In the genomic region with DNA sequence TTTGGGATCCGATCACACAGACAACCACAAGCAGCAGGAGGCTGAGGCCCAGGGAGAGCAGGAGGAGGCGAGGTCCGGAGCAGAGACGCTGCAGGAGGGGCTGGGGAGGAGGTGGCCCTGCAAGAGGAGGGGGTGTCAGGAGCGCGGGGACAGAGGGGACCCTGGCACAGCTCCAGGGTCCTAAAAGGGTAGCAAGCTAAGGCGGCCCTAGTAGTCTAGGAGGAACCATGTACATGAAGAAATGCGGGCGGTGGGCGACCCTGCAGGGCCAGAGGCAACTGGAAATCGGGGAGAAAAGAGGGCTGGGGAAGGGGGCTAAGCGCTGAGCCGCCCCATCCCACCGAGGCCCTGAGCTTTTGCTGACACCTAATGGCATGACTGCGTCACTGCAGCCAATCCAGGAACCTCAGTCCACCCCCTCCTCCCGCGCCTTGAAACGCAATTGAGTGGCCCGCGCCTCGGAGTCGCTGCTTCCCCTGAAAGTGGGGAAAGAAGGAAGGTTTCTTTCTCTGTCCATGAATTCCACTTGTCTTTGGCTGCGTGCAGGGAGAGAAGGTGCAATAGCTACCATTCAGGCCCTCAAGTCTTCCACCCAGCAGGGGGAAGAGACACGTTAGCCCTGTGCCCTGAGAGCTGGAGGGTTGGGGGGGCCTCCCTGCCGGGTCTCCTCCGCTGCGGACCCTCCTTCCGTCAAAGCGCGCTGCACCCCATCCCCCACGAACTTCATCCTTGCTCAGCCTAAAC, we compare ENCODE assay signal across 8 cellular contexts. TPM values are rescaled to one million over a fixed set of nuclear protein-coding genes. Genes with fewer than 3 reads are reported as not detected.
A peak's percentile ranks its signal among the peaks of the same experiment; 100 is the strongest.
DNase-seq lines count a peak whose midpoint lies in the region; ATAC-seq and TF ChIP-seq lines count a peak whose summit lies in the region.

No MANE protein-coding gene starts in this region.

- peak; percentile 94 for TF ChIP-seq CTCF in cardiac muscle cell (IDR thresholded peaks at IDR 0.05; ENCODE audit: low read depth, low read length)
- peak; percentile 93 for TF ChIP-seq CTCF in parathyroid adenoma (IDR thresholded peaks at IDR 0.05)

- peak overlapping the region; percentile 86 for H2AFZ ChIP-seq in parathyroid adenoma

- DNase-seq in DMS153 treated with DMSO at 0.1 percent for 48 hours (lab: John Stamatoyannopoulos, UW; ENCODE audit: unreplicated experiment) (peak; percentile 3), Kasumi-1 (lab: John Stamatoyannopoulos, UW) (peak; percentile 22 to 38), cardiac muscle cell (ENCODE audit: low read depth in 1 of 2, low spot score in 1 of 2) (peak; percentile 74 to 91), mesenteric fat pad (ENCODE audit: low spot score) (no peak)
- peak; percentile 67 for DNase-seq in activated naive CD8-positive, alpha-beta T cell treated with anti-CD3 and anti-CD28 coated beads, Interleukin-2, amount 10 ng/mL, durations not matched to agents 7 days and 5 days

- H3K27me3 ChIP-seq in cardiac muscle cell = no peaks in the 10 kb centered on the region
- no peaks in the 10 kb centered on the region for H3K27me3 ChIP-seq in parathyroid adenoma (ENCODE audit: control insufficient read depth, insufficient read depth, low read length)
- H3K27me3 ChIP-seq in thymus (ENCODE audit: control insufficient read depth, insufficient read depth) = peaks cover 9% of the 10 kb centered on the region

- peak overlapping the region; percentile 95 for H3K4me2 ChIP-seq in parathyroid adenoma (ENCODE audit: low read length)

- WGBS in thymus = 4% methylated on average over 31 of the region's 31 CpGs

- ATAC-seq in SK-N-SH treated with all-trans-retinoic acid at 6 μM for 48 hours = peak; percentile 91
- peak; percentile 62 for ATAC-seq in activated naive CD8-positive, alpha-beta T cell treated with anti-CD3 and anti-CD28 coated beads, Interleukin-2, amount 10 ng/mL, durations not matched to agents 7 days and 5 days (ENCODE audit: low read depth)

- POLR2A ChIA-PET in activated naive CD8-positive, alpha-beta T cell treated with anti-CD3 and anti-CD28 coated beads, Interleukin-2, amount 10 ng/mL, durations not matched to agents 7 days and 5 days (lab: Charles Lee) = interaction anchor here (1.2 kb wide), 1 partner anchor 44 kb away, joined by 3 read pairs; no protein-coding TSS in a partner anchor

- peaks cover 15% of the 10 kb centered on the region for H3K27me3 Mint-ChIP-seq in activated naive CD8-positive, alpha-beta T cell treated with anti-CD3 and anti-CD28 coated beads, Interleukin-2, amount 10 ng/mL, durations not matched to agents 7 days and 5 days

- H3K9ac ChIP-seq in parathyroid adenoma = no peak overlapping the region

- peak overlapping the region; percentile 74 for H3K4me3 Mint-ChIP-seq in activated naive CD8-positive, alpha-beta T cell treated with anti-CD3 and anti-CD28 coated beads, Interleukin-2, amount 10 ng/mL, durations not matched to agents 7 days and 5 days

- H3K36me3 Mint-ChIP-seq in activated naive CD8-positive, alpha-beta T cell treated with anti-CD3 and anti-CD28 coated beads, Interleukin-2, amount 10 ng/mL, durations not matched to agents 7 days and 5 days = no peaks in the 10 kb centered on the region

- no peaks in the 10 kb centered on the region for H3K9me3 ChIP-seq in cardiac muscle cell (ENCODE audit: low read depth)
- H3K9me3 ChIP-seq in parathyroid adenoma (ENCODE audit: control insufficient read depth, low read length) = no peaks in the 10 kb centered on the region
- H3K9me3 ChIP-seq in thymus (ENCODE audit: control insufficient read depth) = peaks cover 1% of the 10 kb centered on the region

- H3K4me1 ChIP-seq in cardiac muscle cell (ENCODE audit: low read depth) = no peaks in the 10 kb centered on the region
- peaks cover 16% of the 10 kb centered on the region for H3K4me1 ChIP-seq in parathyroid adenoma
- peaks cover 7% of the 10 kb centered on the region for H3K4me1 ChIP-seq in thymus (ENCODE audit: control insufficient read depth, insufficient read depth, low read length)

- H3K27ac ChIP-seq in cardiac muscle cell (peak overlapping the region; percentile 55), parathyroid adenoma (peak overlapping the region; percentile 3), thymus (ENCODE audit: low read depth) (no peak overlapping the region)

- H3K4me3 ChIP-seq in cardiac muscle cell (peak overlapping the region; percentile 44), parathyroid adenoma (ENCODE audit: low read depth, low read length) (peak overlapping the region; percentile 71), thymus (ENCODE audit: low read length) (peak overlapping the region; percentile 16)

- no peaks in the 10 kb centered on the region for H3K79me2 ChIP-seq in parathyroid adenoma

- H3K9me3 Mint-ChIP-seq in activated naive CD8-positive, alpha-beta T cell treated with anti-CD3 and anti-CD28 coated beads, Interleukin-2, amount 10 ng/mL, durations not matched to agents 7 days and 5 days = no peaks in the 10 kb centered on the region

- H3K4me1 Mint-ChIP-seq in activated naive CD8-positive, alpha-beta T cell treated with anti-CD3 and anti-CD28 coated beads, Interleukin-2, amount 10 ng/mL, durations not matched to agents 7 days and 5 days = peaks cover 9% of the 10 kb centered on the region

- H3K36me3 ChIP-seq in cardiac muscle cell (no peaks in the 10 kb centered on the region), parathyroid adenoma (ENCODE audit: control insufficient read depth, insufficient read depth, low read length) (no peaks in the 10 kb centered on the region), thymus (ENCODE audit: control insufficient read depth, insufficient read depth) (no peaks in the 10 kb centered on the region)

- peak overlapping the region; percentile 3 for H3K27ac Mint-ChIP-seq in activated naive CD8-positive, alpha-beta T cell treated with anti-CD3 and anti-CD28 coated beads, Interleukin-2, amount 10 ng/mL, durations not matched to agents 7 days and 5 days

TF ChIP-seq in SK-N-SH treated with all-trans-retinoic acid at 6 μM for 48 hours, 23 proteins besides CTCF, POLR2A, EP300 and RAD21 (continues in another document):
- TF ChIP-seq POU6F1 (CRISPR knock-in tag; IDR thresholded peaks at IDR 0.05; ENCODE audit: borderline replicate concordance, low read depth) (no peak), RARB (CRISPR knock-in tag; IDR thresholded peaks at IDR 0.05) (no peak), SNAI2 (CRISPR knock-in tag; IDR thresholded peaks at IDR 0.05) (no peak), TSHZ2 (CRISPR knock-in tag; IDR thresholded peaks at IDR 0.05) (no peak), GLIS3 (CRISPR knock-in tag; IDR thresholded peaks at IDR 0.05) (no peak), ZFP30 (CRISPR knock-in tag; IDR thresholded peaks at IDR 0.05) (no peak)

RNA-seq across cellular contexts. Expression of gene ASGR1, which starts 1.8 kb away (rescaled TPM):
- 1 to 10 TPM; 1.1 to 1.5 TPM for total RNA-seq in activated naive CD8-positive, alpha-beta T cell treated with anti-CD3 and anti-CD28 coated beads, Interleukin-2, amount 10 ng/mL, durations not matched to agents 7 days and 5 days
- total RNA-seq in cardiac muscle cell (19.8 and 20.2 TPM in 2 replicates), mesenteric fat pad (2.2 TPM)
- polyA plus RNA-seq in cardiac muscle cell (19.2 and 21.7 TPM in 2 replicates), thymus (3.3 TPM)

RNA-seq across cellular contexts. Expression of gene DLG4, which starts 42.3 kb away (rescaled TPM):
- 10 to 100 TPM; 21.2 to 22.4 TPM for total RNA-seq in activated naive CD8-positive, alpha-beta T cell treated with anti-CD3 and anti-CD28 coated beads, Interleukin-2, amount 10 ng/mL, durations not matched to agents 7 days and 5 days
- total RNA-seq in cardiac muscle cell (32.9 and 40.6 TPM in 2 replicates), mesenteric fat pad (16.0 TPM)
- polyA plus RNA-seq in cardiac muscle cell (6.8 and 7.4 TPM in 2 replicates), thymus (15.1 TPM)

RNA-seq across cellular contexts. Expression of gene ACADVL, which starts 42.4 kb away (rescaled TPM):
- 100 to 1,000 TPM; 417 to 434 TPM for total RNA-seq in activated naive CD8-positive, alpha-beta T cell treated with anti-CD3 and anti-CD28 coated beads, Interleukin-2, amount 10 ng/mL, durations not matched to agents 7 days and 5 days
- total RNA-seq in cardiac muscle cell (291 and 364 TPM in 2 replicates), mesenteric fat pad (1,052 TPM)
- polyA plus RNA-seq in cardiac muscle cell (573 and 681 TPM in 2 replicates), thymus (990 TPM)

RNA-seq across cellular contexts. Expression of gene DVL2, which starts 56.9 kb away (rescaled TPM):
- total RNA-seq in activated naive CD8-positive, alpha-beta T cell treated with anti-CD3 and anti-CD28 coated beads, Interleukin-2, amount 10 ng/mL, durations not matched to agents 7 days and 5 days = 10 to 100 TPM; 62.1 to 67.3 TPM
- total RNA-seq in cardiac muscle cell = 87.4 and 121 TPM in 2 replicates
- 79.2 and 80.3 TPM in 2 replicates for polyA plus RNA-seq in cardiac muscle cell
- polyA plus RNA-seq in thymus = 26.6 TPM
- 24.7 TPM for total RNA-seq in mesenteric fat pad

Comparison
In these comparisons a context has a peak if more than half of its experiments do, and no peak if none do; other contexts are left out.
1. H3K4me3 ChIP-seq: peak in every context shown above with its lines; median percentile 71 in parathyroid adenoma; 44 in cardiac muscle cell; 16 in thymus.